1 cellular context compared by ENCODE assay signal in genomic region chr10:5545778-5546710, GRCh38.
TF ChIP-seq lines count a peak whose summit lies in the region.

No MANE protein-coding gene starts in this region.

TF ChIP-seq in K562, 482 proteins besides CTCF, POLR2A, EP300 and RAD21 (continued from another document and continues in another):
- TF ChIP-seq ZNF407 (IDR thresholded peaks at IDR 0.05; ENCODE audit: low read depth), result no peak
- no peak for TF ChIP-seq MTF1 (CRISPR knock-in tag; IDR thresholded peaks at IDR 0.05; ENCODE audit: borderline replicate concordance)
- no peak for TF ChIP-seq RNF219 (CRISPR knock-in tag; IDR thresholded peaks at IDR 0.05)
- TF ChIP-seq, protein P1, sequence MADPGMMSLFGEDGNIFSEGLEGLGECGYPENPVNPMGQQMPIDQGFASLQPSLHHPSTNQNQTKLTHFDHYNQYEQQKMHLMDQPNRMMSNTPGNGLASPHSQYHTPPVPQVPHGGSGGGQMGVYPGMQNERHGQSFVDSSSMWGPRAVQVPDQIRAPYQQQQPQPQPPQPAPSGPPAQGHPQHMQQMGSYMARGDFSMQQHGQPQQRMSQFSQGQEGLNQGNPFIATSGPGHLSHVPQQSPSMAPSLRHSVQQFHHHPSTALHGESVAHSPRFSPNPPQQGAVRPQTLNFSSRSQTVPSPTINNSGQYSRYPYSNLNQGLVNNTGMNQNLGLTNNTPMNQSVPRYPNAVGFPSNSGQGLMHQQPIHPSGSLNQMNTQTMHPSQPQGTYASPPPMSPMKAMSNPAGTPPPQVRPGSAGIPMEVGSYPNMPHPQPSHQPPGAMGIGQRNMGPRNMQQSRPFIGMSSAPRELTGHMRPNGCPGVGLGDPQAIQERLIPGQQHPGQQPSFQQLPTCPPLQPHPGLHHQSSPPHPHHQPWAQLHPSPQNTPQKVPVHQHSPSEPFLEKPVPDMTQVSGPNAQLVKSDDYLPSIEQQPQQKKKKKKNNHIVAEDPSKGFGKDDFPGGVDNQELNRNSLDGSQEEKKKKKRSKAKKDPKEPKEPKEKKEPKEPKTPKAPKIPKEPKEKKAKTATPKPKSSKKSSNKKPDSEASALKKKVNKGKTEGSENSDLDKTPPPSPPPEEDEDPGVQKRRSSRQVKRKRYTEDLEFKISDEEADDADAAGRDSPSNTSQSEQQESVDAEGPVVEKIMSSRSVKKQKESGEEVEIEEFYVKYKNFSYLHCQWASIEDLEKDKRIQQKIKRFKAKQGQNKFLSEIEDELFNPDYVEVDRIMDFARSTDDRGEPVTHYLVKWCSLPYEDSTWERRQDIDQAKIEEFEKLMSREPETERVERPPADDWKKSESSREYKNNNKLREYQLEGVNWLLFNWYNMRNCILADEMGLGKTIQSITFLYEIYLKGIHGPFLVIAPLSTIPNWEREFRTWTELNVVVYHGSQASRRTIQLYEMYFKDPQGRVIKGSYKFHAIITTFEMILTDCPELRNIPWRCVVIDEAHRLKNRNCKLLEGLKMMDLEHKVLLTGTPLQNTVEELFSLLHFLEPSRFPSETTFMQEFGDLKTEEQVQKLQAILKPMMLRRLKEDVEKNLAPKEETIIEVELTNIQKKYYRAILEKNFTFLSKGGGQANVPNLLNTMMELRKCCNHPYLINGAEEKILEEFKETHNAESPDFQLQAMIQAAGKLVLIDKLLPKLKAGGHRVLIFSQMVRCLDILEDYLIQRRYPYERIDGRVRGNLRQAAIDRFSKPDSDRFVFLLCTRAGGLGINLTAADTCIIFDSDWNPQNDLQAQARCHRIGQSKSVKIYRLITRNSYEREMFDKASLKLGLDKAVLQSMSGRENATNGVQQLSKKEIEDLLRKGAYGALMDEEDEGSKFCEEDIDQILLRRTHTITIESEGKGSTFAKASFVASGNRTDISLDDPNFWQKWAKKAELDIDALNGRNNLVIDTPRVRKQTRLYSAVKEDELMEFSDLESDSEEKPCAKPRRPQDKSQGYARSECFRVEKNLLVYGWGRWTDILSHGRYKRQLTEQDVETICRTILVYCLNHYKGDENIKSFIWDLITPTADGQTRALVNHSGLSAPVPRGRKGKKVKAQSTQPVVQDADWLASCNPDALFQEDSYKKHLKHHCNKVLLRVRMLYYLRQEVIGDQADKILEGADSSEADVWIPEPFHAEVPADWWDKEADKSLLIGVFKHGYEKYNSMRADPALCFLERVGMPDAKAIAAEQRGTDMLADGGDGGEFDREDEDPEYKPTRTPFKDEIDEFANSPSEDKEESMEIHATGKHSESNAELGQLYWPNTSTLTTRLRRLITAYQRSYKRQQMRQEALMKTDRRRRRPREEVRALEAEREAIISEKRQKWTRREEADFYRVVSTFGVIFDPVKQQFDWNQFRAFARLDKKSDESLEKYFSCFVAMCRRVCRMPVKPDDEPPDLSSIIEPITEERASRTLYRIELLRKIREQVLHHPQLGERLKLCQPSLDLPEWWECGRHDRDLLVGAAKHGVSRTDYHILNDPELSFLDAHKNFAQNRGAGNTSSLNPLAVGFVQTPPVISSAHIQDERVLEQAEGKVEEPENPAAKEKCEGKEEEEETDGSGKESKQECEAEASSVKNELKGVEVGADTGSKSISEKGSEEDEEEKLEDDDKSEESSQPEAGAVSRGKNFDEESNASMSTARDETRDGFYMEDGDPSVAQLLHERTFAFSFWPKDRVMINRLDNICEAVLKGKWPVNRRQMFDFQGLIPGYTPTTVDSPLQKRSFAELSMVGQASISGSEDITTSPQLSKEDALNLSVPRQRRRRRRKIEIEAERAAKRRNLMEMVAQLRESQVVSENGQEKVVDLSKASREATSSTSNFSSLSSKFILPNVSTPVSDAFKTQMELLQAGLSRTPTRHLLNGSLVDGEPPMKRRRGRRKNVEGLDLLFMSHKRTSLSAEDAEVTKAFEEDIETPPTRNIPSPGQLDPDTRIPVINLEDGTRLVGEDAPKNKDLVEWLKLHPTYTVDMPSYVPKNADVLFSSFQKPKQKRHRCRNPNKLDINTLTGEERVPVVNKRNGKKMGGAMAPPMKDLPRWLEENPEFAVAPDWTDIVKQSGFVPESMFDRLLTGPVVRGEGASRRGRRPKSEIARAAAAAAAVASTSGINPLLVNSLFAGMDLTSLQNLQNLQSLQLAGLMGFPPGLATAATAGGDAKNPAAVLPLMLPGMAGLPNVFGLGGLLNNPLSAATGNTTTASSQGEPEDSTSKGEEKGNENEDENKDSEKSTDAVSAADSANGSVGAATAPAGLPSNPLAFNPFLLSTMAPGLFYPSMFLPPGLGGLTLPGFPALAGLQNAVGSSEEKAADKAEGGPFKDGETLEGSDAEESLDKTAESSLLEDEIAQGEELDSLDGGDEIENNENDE (IDR thresholded peaks at IDR 0.05; ENCODE audit: low read depth, low read length), result no peak
- TF ChIP-seq UBTF (IDR thresholded peaks at IDR 0.05; ENCODE audit: borderline replicate concordance in 1 of 2, low read depth in 2 of 2, low read length in 2 of 2), result peak in 1 of 2 experiments; percentile 65; a peak in 1 of 4 replicates
- peak; percentile 90 for TF ChIP-seq DMBX1 (CRISPR knock-in tag; IDR thresholded peaks at IDR 0.05; ENCODE audit: borderline replicate concordance)
- no peak; the same call in 1 of the 2 replicates for TF ChIP-seq ZBTB2 (IDR thresholded peaks at IDR 0.05)
- peak; percentile 46; the same call in 1 of the 2 replicates for TF ChIP-seq SMARCA4 (IDR thresholded peaks at IDR 0.05)
- TF ChIP-seq, protein P2, sequence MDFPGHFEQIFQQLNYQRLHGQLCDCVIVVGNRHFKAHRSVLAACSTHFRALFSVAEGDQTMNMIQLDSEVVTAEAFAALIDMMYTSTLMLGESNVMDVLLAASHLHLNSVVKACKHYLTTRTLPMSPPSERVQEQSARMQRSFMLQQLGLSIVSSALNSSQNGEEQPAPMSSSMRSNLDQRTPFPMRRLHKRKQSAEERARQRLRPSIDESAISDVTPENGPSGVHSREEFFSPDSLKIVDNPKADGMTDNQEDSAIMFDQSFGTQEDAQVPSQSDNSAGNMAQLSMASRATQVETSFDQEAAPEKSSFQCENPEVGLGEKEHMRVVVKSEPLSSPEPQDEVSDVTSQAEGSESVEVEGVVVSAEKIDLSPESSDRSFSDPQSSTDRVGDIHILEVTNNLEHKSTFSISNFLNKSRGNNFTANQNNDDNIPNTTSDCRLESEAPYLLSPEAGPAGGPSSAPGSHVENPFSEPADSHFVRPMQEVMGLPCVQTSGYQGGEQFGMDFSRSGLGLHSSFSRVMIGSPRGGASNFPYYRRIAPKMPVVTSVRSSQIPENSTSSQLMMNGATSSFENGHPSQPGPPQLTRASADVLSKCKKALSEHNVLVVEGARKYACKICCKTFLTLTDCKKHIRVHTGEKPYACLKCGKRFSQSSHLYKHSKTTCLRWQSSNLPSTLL (IDR thresholded peaks at IDR 0.05), result no peak
- TF ChIP-seq ZBTB8A (IDR thresholded peaks at IDR 0.05; ENCODE audit: partially characterized antibody), result no peak
- TF ChIP-seq STAG1 (CRISPR knock-in tag; IDR thresholded peaks at IDR 0.05; ENCODE audit: borderline replicate concordance), result no peak
- TF ChIP-seq SMAD4 (CRISPR knock-in tag; conservative IDR thresholded peaks at IDR 0.05), result no peak; the same call in 1 of the 2 replicates
- no peak for TF ChIP-seq ZNF282 (CRISPR knock-in tag; IDR thresholded peaks at IDR 0.05)
- no peak for TF ChIP-seq PCBP1 (IDR thresholded peaks at IDR 0.05; ENCODE audit: low read depth, low read length, poor library complexity, severe bottlenecking)
- peak; percentile 92 for TF ChIP-seq MAX (CRISPR knock-in tag; IDR thresholded peaks at IDR 0.05)
- TF ChIP-seq E2F6 (IDR thresholded peaks at IDR 0.05; ENCODE audit: borderline replicate concordance in 1 of 2, extremely low read depth in 1 of 2, insufficient read depth in 1 of 2, insufficient read length in 1 of 2, low read depth in 1 of 2, low read length in 1 of 2, poor library complexity in 1 of 2, severe bottlenecking in 1 of 2), result peak; percentile 26 to 61
